In the genomic region with DNA sequence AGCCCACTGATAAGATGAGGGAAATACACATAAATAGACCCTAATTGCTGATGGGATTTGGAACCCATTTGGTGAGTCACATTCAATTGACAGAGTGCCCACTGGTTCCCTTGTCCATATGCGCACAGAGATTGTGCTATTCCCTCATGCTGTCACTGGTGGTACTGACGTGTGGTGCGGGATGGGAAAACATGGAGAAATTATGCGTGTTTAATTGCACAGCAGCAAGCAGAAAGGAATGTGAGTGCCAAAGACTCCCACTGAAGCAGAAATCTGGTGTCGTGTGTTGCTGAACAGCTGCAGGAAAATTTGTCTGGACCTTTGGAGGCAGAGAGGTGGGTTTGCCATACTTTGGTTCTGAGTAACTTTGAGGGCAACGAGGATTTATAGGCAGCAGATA, we compare ENCODE assay signal across 20 cellular contexts.
"Had no signal": no experiment of that assay in that cellular context is flagged by ENCODE, and none has a peak within 500 bp of the region (broad histone marks: within the 10 kb centered on the region; RNA-seq: fewer than 3 reads in every experiment).

No MANE protein-coding gene starts in this region.

- H3K36me3 Mint-ChIP-seq: brain, WTC11 had no signal

- H3K27ac Mint-ChIP-seq: activated CD8-positive, alpha-beta T cell treated with anti-CD3 and anti-CD28 coated beads, Interleukin-2, amount 10 ng/mL, durations not matched to agents 7 days and 5 days; activated naive CD4-positive, alpha-beta T cell treated with anti-CD3 and anti-CD28 coated beads for 36 hours; activated T-helper 1 cell treated with anti-CD3 and anti-CD28 coated beads, Interleukin-12 subunit alpha, Interleukin-12 subunit beta, Interleukin-2, Interleukin-4 antibody, amounts not matched to agents 30 ng/mL and 10 ng/mL and 1 ng/mL, durations not matched to agents 14 hours and 24 hours and 36 hours; dendritic cell treated with granulocyte-macrophage colony-stimulating factor and Interleukin-4, amounts not matched to agents 40 ng/mL and 50 ng/mL, for 4 days; effector memory CD8-positive, alpha-beta T cell; stimulated activated naive CD8-positive, alpha-beta T cell treated with anti-CD3 and anti-CD28 coated beads, Interleukin-15, Interleukin-2, amounts not matched to agents 100 ng/mL and 50 ng/mL, for 24 hours; WTC11 had no signal

- H3K27me3 ChIP-seq: left lung, testis had no signal

- H3K4me3 ChIP-seq: left lung, testis had no signal

- H3K4me1 ChIP-seq: testis had no signal

- H3K9me3 ChIP-seq: left lung, testis had no signal

- ATAC-seq: activated CD8-positive, alpha-beta T cell treated with anti-CD3 and anti-CD28 coated beads, Interleukin-2, amount 10 ng/mL, durations not matched to agents 7 days and 5 days; effector memory CD8-positive, alpha-beta T cell; left lung; WTC11 had no signal

- H3K9me3 Mint-ChIP-seq: activated naive CD4-positive, alpha-beta T cell treated with anti-CD3 and anti-CD28 coated beads for 36 hours; activated T-helper 1 cell treated with anti-CD3 and anti-CD28 coated beads, Interleukin-12 subunit alpha, Interleukin-12 subunit beta, Interleukin-2, Interleukin-4 antibody, amounts not matched to agents 30 ng/mL and 10 ng/mL and 1 ng/mL, durations not matched to agents 14 hours and 24 hours and 36 hours; brain; central memory CD8-positive, alpha-beta T cell; dendritic cell treated with granulocyte-macrophage colony-stimulating factor and Interleukin-4, amounts not matched to agents 40 ng/mL and 50 ng/mL, for 4 days; effector memory CD8-positive, alpha-beta T cell; stimulated activated naive CD8-positive, alpha-beta T cell treated with anti-CD3 and anti-CD28 coated beads, Interleukin-15, Interleukin-2, amounts not matched to agents 100 ng/mL and 50 ng/mL, for 24 hours; WTC11 had no signal

- DNase-seq: activated CD4-positive, alpha-beta T cell treated with anti-CD3 and anti-CD28 coated beads for 48 hours; activated CD8-positive, alpha-beta memory T cell treated with anti-CD3 and anti-CD28 coated beads, Interleukin-2, amount 50 U/mL, for 48 hours; activated CD8-positive, alpha-beta T cell treated with anti-CD3 and anti-CD28 coated beads, Interleukin-2, amount 10 ng/mL, durations not matched to agents 7 days and 5 days; activated naive CD4-positive, alpha-beta T cell treated with anti-CD3 and anti-CD28 coated beads for 36 hours; effector memory CD8-positive, alpha-beta T cell; glutamatergic neuron; left lung; mesendoderm; stimulated activated CD4-positive, alpha-beta T cell treated with anti-CD3 and anti-CD28 coated beads, Interleukin-15, amount 100 ng/mL, for 24 hours; stimulated activated CD4-positive, alpha-beta T cell treated with anti-CD3 and anti-CD28 coated beads, Interleukin-4, amount 100 ng/mL, for 24 hours; T-helper 1 cell; testis had no signal

- H3K36me3 ChIP-seq: left lung had no signal

- H3K27ac ChIP-seq: epithelial cell of prostate, left lung, parathyroid adenoma, testis had no signal

- H3K4me3 Mint-ChIP-seq: activated CD8-positive, alpha-beta T cell treated with anti-CD3 and anti-CD28 coated beads, Interleukin-2, amount 10 ng/mL, durations not matched to agents 7 days and 5 days; activated naive CD4-positive, alpha-beta T cell treated with anti-CD3 and anti-CD28 coated beads for 36 hours; activated T-helper 1 cell treated with anti-CD3 and anti-CD28 coated beads, Interleukin-12 subunit alpha, Interleukin-12 subunit beta, Interleukin-2, Interleukin-4 antibody, amounts not matched to agents 30 ng/mL and 10 ng/mL and 1 ng/mL, durations not matched to agents 14 hours and 24 hours and 36 hours; central memory CD8-positive, alpha-beta T cell; dendritic cell treated with granulocyte-macrophage colony-stimulating factor and Interleukin-4, amounts not matched to agents 40 ng/mL and 50 ng/mL, for 4 days; effector memory CD8-positive, alpha-beta T cell; stimulated activated naive CD8-positive, alpha-beta T cell treated with anti-CD3 and anti-CD28 coated beads, Interleukin-15, Interleukin-2, amounts not matched to agents 100 ng/mL and 50 ng/mL, for 24 hours; WTC11 had no signal

- H3K27me3 Mint-ChIP-seq: brain had no signal
